In the genomic region with DNA sequence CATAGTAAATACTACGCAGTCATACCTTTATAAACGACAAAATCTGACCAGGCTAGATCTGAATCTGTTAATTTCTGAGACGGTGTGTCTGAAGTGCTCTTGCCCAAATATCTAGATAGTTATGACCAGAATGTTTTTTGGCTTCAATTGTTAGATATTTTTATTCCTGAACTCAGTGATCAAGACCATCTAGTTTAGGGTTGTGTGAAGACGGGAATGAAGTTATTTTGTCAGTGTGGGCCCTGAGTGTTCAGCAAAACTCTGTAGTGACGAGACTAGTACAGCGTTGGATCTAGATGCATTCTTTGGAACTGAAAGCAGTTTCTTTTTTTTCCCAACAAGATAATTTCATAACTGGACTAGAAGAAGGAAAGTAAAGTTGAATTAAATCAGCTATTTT, we compare ENCODE assay signal across 10 cellular contexts. TPM values are rescaled to one million over a fixed set of nuclear protein-coding genes. Genes with fewer than 3 reads are reported as not detected.
DNase-seq lines count a peak whose midpoint lies in the region; ATAC-seq and TF ChIP-seq lines count a peak whose summit lies in the region.
"Had no signal": no experiment of that assay in that cellular context is flagged by ENCODE, and none has a peak within 500 bp of the region (broad histone marks: within the 10 kb centered on the region; RNA-seq: fewer than 3 reads in every experiment).

No MANE protein-coding gene starts in this region.

- H3K27ac Mint-ChIP-seq in T-helper 2 cell treated with Interferon-gamma antibody and Interleukin-4, amounts not matched to agents 5 μg/mL and 100 μg/mL, for 36 hours, result no peak overlapping the region

- H3K27me3 ChIP-seq in hepatocyte, result no peaks in the 10 kb centered on the region
- H3K27me3 ChIP-seq in suprapubic skin, result no peaks in the 10 kb centered on the region
- no peaks in the 10 kb centered on the region for H3K27me3 ChIP-seq in aorta (ENCODE audit: control insufficient read depth in 1 of 2, insufficient read depth in 2 of 2, low read length in 1 of 2)

- no peak for DNase-seq in T-helper 2 cell treated with Interferon-gamma antibody and Interleukin-4, amounts not matched to agents 5 μg/mL and 100 μg/mL, for 36 hours (ENCODE audit: low spot score)
- DNase-seq in T-helper 2 cell (no peak), hepatocyte (ENCODE audit: low spot score) (no peak), suprapubic skin (ENCODE audit: low spot score in 2 of 2) (no peak), midbrain (lab: John Stamatoyannopoulos, UW) (no peak), DMS 273 treated with DMSO at 0.1 percent for 48 hours (lab: John Stamatoyannopoulos, UW) (no peak), aorta (no peak)
- DNase-seq: activated gamma-delta T cell treated with Interleukin-2 at 50 U/mL for 16 hours, NCI-H226 had no signal

- no peak overlapping the region for H2AFZ ChIP-seq in hepatocyte

- no peaks in the 10 kb centered on the region for H3K9me3 Mint-ChIP-seq in T-helper 2 cell treated with Interferon-gamma antibody and Interleukin-4, amounts not matched to agents 5 μg/mL and 100 μg/mL, for 36 hours

- H3K36me3 ChIP-seq in hepatocyte (replicated peaks; ENCODE audit: insufficient read depth, low read depth) (no peaks in the 10 kb centered on the region), suprapubic skin (no peaks in the 10 kb centered on the region), aorta (ENCODE audit: control insufficient read depth in 1 of 2, insufficient read depth in 2 of 2, low read length in 1 of 2) (no peaks in the 10 kb centered on the region)

- no peaks in the 10 kb centered on the region for H3K27me3 Mint-ChIP-seq in T-helper 2 cell treated with Interferon-gamma antibody and Interleukin-4, amounts not matched to agents 5 μg/mL and 100 μg/mL, for 36 hours (ENCODE audit: low read depth)

- WGBS in hepatocyte (ENCODE audit: low lambda C conversion rate, missing lambda C conversion rate), result 97% methylated on average over 6 of the region's 6 CpGs
- WGBS in suprapubic skin, result 44% methylated on average over 6 of the region's 6 CpGs
- WGBS in aorta, 2 donors, result 17 to 19% methylated on average over 6 of the region's 6 CpGs

- H3K79me2 ChIP-seq in hepatocyte, result peaks cover 71% of the 10 kb centered on the region

- H3K4me3 ChIP-seq in hepatocyte (no peak overlapping the region), suprapubic skin (peak overlapping the region; percentile 92), aorta (ENCODE audit: low read length in 2 of 2) (peak overlapping the region in 1 of 2 donors; percentile 48)

- peak overlapping the region; percentile 14 for H3K4me3 Mint-ChIP-seq in T-helper 2 cell treated with Interferon-gamma antibody and Interleukin-4, amounts not matched to agents 5 μg/mL and 100 μg/mL, for 36 hours

- peak overlapping the region; percentile 99 for H3K27ac ChIP-seq in VCaP
- no peak overlapping the region for H3K27ac ChIP-seq in hepatocyte
- no peak overlapping the region for H3K27ac ChIP-seq in suprapubic skin
- peak overlapping the region in 1 of 2 donors; percentile 43 for H3K27ac ChIP-seq in aorta (ENCODE audit: low read depth in 1 of 2, low read length in 2 of 2)

- H4K20me1 ChIP-seq in hepatocyte (ENCODE audit: insufficient read depth, poor library complexity, severe bottlenecking), result peaks cover 11% of the 10 kb centered on the region

- no peak for TF ChIP-seq EP300 in suprapubic skin (IDR thresholded peaks at IDR 0.05)

- H3K4me1 Mint-ChIP-seq in T-helper 2 cell treated with Interferon-gamma antibody and Interleukin-4, amounts not matched to agents 5 μg/mL and 100 μg/mL, for 36 hours (ENCODE audit: low read depth), result peaks cover 25% of the 10 kb centered on the region

- intact Hi-C loops in aorta (cut with DNase I), result loop anchor here in 1 of 2 donors (10.0 kb wide), 2 partner anchors 293 to 663 kb away; partner anchors contain the start of gene RAB32

- no peaks in the 10 kb centered on the region for H3K9me3 ChIP-seq in hepatocyte (ENCODE audit: low read depth)
- no peaks in the 10 kb centered on the region for H3K9me3 ChIP-seq in suprapubic skin
- no peaks in the 10 kb centered on the region for H3K9me3 ChIP-seq in aorta (ENCODE audit: control insufficient read depth, low read length)

- peaks cover 14% of the 10 kb centered on the region for H3K36me3 Mint-ChIP-seq in T-helper 2 cell treated with Interferon-gamma antibody and Interleukin-4, amounts not matched to agents 5 μg/mL and 100 μg/mL, for 36 hours (ENCODE audit: low read depth)

- no peaks in the 10 kb centered on the region for H3K9me2 ChIP-seq in hepatocyte (replicated peaks; ENCODE audit: insufficient read depth)

- no peak for TF ChIP-seq CTCF in VCaP (conservative IDR thresholded peaks at IDR 0.05)
- no peak for TF ChIP-seq CTCF in hepatocyte (IDR thresholded peaks at IDR 0.05; ENCODE audit: poor library complexity)
- TF ChIP-seq CTCF in suprapubic skin (IDR thresholded peaks at IDR 0.05), result no peak

- peaks cover 20% of the 10 kb centered on the region for H3K4me1 ChIP-seq in hepatocyte (ENCODE audit: insufficient read depth)
- peaks cover 28% of the 10 kb centered on the region for H3K4me1 ChIP-seq in suprapubic skin
- H3K4me1 ChIP-seq in aorta (ENCODE audit: control insufficient read depth in 1 of 2, insufficient read depth in 2 of 2, low read length in 2 of 2), result no peaks in the 10 kb centered on the region

- ATAC-seq in aorta (ENCODE audit: low FRiP score), result no peak

- TF ChIP-seq POLR2A in suprapubic skin (IDR thresholded peaks at IDR 0.05), result no peak

- H3K4me2 ChIP-seq in hepatocyte, result peak overlapping the region; percentile 85

RNA-seq across cellular contexts. Expression of gene STXBP5, which starts 3.1 kb away (rescaled TPM):
- total RNA-seq in hepatocyte, result 28.2 and 30.3 TPM in 2 replicates
- polyA plus RNA-seq in hepatocyte, result 10.3 and 11.1 TPM in 2 replicates
- 10 to 100 TPM; 55.0 to 65.5 (median 60.3) TPM for total RNA-seq in suprapubic skin
- 10 to 100 TPM; 26.5 to 28.9 TPM for total RNA-seq in aorta
- polyA plus RNA-seq in aorta, result 10 to 100 TPM in 1 of 2 donors, 1 to 10 TPM in 1; 7.1 to 13.3 TPM
